ENCODE assay signal across 1 cellular context in the genomic region with DNA sequence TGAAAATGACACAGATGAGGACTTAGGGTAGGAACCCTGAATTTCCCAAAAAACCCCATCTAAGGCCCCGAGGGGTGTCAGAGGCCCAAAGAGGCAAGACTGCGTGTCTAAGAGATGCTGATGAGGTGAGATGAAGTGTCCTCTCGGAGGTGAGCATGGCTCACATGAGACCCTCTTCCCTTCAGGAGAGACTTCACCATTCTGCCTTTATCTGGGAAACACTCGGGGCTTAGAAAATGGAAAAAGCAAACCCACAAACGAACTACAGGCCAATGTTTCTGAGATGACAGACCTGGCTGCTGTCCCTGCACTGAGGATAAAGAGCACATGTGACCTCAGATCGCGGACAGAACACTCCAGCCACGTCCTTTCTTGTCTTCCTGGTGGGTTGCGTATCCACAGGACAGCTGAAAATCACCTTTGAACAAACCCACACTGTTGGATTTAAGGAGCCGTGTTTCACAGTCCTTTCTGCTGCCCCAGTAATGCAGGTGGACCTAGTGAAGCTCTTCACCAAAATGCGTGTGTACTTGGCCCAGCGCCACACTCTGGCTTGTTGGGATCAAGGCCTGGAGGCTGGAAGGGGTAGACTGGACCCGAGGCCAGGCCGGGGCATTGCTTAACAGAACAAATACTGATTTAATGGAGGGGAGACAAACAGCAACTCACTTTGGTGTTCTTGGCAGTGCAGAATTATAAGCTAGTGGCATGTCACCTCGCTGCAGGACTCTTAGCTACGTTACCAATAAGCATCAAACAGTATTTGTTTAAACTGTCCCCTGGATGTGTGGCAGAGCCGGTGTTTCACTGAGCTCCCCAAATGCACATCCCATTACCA.
TF ChIP-seq lines count a peak whose summit lies in the region.
"Not testable (repeated sequence)": the region's sequence is repeated elsewhere in the genome, so short reads cannot be mapped to it uniquely, and the experiment has no call there.

No MANE protein-coding gene starts in this region.

TF ChIP-seq in HepG2, 621 proteins besides CTCF, POLR2A, EP300 and RAD21 (continued from another document and continues in another):
- peak; percentile 68; the same call in 1 of the 2 replicates for TF ChIP-seq NKX3-1 (CRISPR knock-in tag; IDR thresholded peaks at IDR 0.05)
- 0 out of 2 replicates have a peak, but pooled peaks have one; percentile 36 for TF ChIP-seq HOXA9 (CRISPR knock-in tag; IDR thresholded peaks at IDR 0.05; ENCODE audit: borderline replicate concordance)
- TF ChIP-seq NR1H2 (CRISPR knock-in tag; IDR thresholded peaks at IDR 0.05; ENCODE audit: borderline replicate concordance, low read depth) = 0 out of 2 replicates have a peak, but pooled peaks have one; percentile 21
- TF ChIP-seq, protein P1, sequence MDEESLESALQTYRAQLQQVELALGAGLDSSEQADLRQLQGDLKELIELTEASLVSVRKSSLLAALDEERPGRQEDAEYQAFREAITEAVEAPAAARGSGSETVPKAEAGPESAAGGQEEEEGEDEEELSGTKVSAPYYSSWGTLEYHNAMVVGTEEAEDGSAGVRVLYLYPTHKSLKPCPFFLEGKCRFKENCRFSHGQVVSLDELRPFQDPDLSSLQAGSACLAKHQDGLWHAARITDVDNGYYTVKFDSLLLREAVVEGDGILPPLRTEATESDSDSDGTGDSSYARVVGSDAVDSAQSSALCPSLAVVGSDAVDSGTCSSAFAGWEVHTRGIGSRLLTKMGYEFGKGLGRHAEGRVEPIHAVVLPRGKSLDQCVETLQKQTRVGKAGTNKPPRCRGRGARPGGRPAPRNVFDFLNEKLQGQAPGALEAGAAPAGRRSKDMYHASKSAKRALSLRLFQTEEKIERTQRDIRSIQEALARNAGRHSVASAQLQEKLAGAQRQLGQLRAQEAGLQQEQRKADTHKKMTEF (CRISPR knock-in tag; IDR thresholded peaks at IDR 0.05) = peak; percentile 20; the same call in 1 of the 2 replicates
- peak; percentile 65 for TF ChIP-seq PHF21A (CRISPR knock-in tag; IDR thresholded peaks at IDR 0.05)
- TF ChIP-seq ZNF841 (CRISPR knock-in tag; IDR thresholded peaks at IDR 0.05; ENCODE audit: borderline replicate concordance) = peak; percentile 21; the same call in 1 of the 2 replicates
- TF ChIP-seq, protein P2, sequence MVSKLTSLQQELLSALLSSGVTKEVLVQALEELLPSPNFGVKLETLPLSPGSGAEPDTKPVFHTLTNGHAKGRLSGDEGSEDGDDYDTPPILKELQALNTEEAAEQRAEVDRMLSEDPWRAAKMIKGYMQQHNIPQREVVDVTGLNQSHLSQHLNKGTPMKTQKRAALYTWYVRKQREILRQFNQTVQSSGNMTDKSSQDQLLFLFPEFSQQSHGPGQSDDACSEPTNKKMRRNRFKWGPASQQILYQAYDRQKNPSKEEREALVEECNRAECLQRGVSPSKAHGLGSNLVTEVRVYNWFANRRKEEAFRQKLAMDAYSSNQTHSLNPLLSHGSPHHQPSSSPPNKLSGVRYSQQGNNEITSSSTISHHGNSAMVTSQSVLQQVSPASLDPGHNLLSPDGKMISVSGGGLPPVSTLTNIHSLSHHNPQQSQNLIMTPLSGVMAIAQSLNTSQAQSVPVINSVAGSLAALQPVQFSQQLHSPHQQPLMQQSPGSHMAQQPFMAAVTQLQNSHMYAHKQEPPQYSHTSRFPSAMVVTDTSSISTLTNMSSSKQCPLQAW (CRISPR knock-in tag; IDR thresholded peaks at IDR 0.05) = peak; percentile 54; the same call in 1 of the 2 replicates
- peak; percentile 51; the same call in 1 of the 2 replicates for TF ChIP-seq MIER2 (CRISPR knock-in tag; IDR thresholded peaks at IDR 0.05)
- TF ChIP-seq BORCS8-MEF2B (CRISPR knock-in tag; IDR thresholded peaks at IDR 0.05) = 0 out of 2 replicates have a peak, but pooled peaks have one; percentile 19
- peak; percentile 76; the same call in 1 of the 2 replicates for TF ChIP-seq SALL2 (CRISPR knock-in tag; IDR thresholded peaks at IDR 0.05)
- TF ChIP-seq POLR2AphosphoS5 (IDR thresholded peaks at IDR 0.05; ENCODE audit: low read depth, low read length) = peak; percentile 70
- TF ChIP-seq, protein P3, sequence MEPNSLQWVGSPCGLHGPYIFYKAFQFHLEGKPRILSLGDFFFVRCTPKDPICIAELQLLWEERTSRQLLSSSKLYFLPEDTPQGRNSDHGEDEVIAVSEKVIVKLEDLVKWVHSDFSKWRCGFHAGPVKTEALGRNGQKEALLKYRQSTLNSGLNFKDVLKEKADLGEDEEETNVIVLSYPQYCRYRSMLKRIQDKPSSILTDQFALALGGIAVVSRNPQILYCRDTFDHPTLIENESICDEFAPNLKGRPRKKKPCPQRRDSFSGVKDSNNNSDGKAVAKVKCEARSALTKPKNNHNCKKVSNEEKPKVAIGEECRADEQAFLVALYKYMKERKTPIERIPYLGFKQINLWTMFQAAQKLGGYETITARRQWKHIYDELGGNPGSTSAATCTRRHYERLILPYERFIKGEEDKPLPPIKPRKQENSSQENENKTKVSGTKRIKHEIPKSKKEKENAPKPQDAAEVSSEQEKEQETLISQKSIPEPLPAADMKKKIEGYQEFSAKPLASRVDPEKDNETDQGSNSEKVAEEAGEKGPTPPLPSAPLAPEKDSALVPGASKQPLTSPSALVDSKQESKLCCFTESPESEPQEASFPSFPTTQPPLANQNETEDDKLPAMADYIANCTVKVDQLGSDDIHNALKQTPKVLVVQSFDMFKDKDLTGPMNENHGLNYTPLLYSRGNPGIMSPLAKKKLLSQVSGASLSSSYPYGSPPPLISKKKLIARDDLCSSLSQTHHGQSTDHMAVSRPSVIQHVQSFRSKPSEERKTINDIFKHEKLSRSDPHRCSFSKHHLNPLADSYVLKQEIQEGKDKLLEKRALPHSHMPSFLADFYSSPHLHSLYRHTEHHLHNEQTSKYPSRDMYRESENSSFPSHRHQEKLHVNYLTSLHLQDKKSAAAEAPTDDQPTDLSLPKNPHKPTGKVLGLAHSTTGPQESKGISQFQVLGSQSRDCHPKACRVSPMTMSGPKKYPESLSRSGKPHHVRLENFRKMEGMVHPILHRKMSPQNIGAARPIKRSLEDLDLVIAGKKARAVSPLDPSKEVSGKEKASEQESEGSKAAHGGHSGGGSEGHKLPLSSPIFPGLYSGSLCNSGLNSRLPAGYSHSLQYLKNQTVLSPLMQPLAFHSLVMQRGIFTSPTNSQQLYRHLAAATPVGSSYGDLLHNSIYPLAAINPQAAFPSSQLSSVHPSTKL (CRISPR knock-in tag; IDR thresholded peaks at IDR 0.05) = peak; percentile 74
- TF ChIP-seq, protein P4, sequence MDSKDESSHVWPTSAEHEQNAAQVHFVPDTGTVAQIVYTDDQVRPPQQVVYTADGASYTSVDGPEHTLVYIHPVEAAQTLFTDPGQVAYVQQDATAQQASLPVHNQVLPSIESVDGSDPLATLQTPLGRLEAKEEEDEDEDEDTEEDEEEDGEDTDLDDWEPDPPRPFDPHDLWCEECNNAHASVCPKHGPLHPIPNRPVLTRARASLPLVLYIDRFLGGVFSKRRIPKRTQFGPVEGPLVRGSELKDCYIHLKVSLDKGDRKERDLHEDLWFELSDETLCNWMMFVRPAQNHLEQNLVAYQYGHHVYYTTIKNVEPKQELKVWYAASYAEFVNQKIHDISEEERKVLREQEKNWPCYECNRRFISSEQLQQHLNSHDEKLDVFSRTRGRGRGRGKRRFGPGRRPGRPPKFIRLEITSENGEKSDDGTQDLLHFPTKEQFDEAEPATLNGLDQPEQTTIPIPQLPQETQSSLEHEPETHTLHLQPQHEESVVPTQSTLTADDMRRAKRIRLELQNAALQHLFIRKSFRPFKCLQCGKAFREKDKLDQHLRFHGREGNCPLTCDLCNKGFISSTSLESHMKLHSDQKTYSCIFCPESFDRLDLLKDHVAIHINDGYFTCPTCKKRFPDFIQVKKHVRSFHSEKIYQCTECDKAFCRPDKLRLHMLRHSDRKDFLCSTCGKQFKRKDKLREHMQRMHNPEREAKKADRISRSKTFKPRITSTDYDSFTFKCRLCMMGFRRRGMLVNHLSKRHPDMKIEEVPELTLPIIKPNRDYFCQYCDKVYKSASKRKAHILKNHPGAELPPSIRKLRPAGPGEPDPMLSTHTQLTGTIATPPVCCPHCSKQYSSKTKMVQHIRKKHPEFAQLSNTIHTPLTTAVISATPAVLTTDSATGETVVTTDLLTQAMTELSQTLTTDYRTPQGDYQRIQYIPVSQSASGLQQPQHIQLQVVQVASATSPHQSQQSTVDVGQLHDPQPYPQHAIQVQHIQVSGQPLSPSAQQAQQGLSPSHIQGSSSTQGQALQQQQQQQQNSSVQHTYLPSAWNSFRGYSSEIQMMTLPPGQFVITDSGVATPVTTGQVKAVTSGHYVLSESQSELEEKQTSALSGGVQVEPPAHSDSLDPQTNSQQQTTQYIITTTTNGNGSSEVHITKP (CRISPR knock-in tag; IDR thresholded peaks at IDR 0.05; ENCODE audit: low read depth) = peak; percentile 45; the same call in 1 of the 2 replicates
- peak; percentile 78 for TF ChIP-seq ZNF331 (CRISPR knock-in tag; IDR thresholded peaks at IDR 0.05)
- peak; percentile 54 for TF ChIP-seq SAP130 (CRISPR knock-in tag; IDR thresholded peaks at IDR 0.05; ENCODE audit: low read depth)
- peak; percentile 76 for TF ChIP-seq FOXJ3 (CRISPR knock-in tag; IDR thresholded peaks at IDR 0.05; ENCODE audit: borderline replicate concordance)
- TF ChIP-seq SALL1 (CRISPR knock-in tag; IDR thresholded peaks at IDR 0.05) = peak; percentile 93
- TF ChIP-seq ASH2L (IDR thresholded peaks at IDR 0.05; ENCODE audit: insufficient read length, low read depth, low read length) = peak; percentile 80
- peak; percentile 82; the same call in 1 of the 2 replicates for TF ChIP-seq ERF (CRISPR knock-in tag; IDR thresholded peaks at IDR 0.05)
- peak; percentile 92 for TF ChIP-seq HOXA3 (CRISPR knock-in tag; IDR thresholded peaks at IDR 0.05)
- TF ChIP-seq MIXL1 (CRISPR knock-in tag; IDR thresholded peaks at IDR 0.05) = peak; percentile 83
- TF ChIP-seq, protein P5, sequence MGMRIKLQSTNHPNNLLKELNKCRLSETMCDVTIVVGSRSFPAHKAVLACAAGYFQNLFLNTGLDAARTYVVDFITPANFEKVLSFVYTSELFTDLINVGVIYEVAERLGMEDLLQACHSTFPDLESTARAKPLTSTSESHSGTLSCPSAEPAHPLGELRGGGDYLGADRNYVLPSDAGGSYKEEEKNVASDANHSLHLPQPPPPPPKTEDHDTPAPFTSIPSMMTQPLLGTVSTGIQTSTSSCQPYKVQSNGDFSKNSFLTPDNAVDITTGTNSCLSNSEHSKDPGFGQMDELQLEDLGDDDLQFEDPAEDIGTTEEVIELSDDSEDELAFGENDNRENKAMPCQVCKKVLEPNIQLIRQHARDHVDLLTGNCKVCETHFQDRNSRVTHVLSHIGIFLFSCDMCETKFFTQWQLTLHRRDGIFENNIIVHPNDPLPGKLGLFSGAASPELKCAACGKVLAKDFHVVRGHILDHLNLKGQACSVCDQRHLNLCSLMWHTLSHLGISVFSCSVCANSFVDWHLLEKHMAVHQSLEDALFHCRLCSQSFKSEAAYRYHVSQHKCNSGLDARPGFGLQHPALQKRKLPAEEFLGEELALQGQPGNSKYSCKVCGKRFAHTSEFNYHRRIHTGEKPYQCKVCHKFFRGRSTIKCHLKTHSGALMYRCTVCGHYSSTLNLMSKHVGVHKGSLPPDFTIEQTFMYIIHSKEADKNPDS (CRISPR knock-in tag; IDR thresholded peaks at IDR 0.05) = 0 out of 2 replicates have a peak, but pooled peaks have one; percentile 24
- not testable (repeated sequence) for TF ChIP-seq ATF7, FOXA1 (IDR thresholded peaks at IDR 0.05)
- peak; percentile 59; the same call in 1 of the 2 replicates for TF ChIP-seq ATF7 (CRISPR knock-in tag; IDR thresholded peaks at IDR 0.05)
- TF ChIP-seq GATAD2A (CRISPR knock-in tag; IDR thresholded peaks at IDR 0.05) = peak; percentile 80
- TF ChIP-seq ZNF160 (CRISPR knock-in tag; IDR thresholded peaks at IDR 0.05) = 0 out of 2 replicates have a peak, but pooled peaks have one; percentile 66
- TF ChIP-seq GATAD1 (CRISPR knock-in tag; IDR thresholded peaks at IDR 0.05) = peak; percentile 51; the same call in 1 of the 2 replicates
- TF ChIP-seq ZSCAN9 (CRISPR knock-in tag; IDR thresholded peaks at IDR 0.05; ENCODE audit: borderline replicate concordance) = peak; percentile 50; the same call in 1 of the 2 replicates
- TF ChIP-seq, protein P6, sequence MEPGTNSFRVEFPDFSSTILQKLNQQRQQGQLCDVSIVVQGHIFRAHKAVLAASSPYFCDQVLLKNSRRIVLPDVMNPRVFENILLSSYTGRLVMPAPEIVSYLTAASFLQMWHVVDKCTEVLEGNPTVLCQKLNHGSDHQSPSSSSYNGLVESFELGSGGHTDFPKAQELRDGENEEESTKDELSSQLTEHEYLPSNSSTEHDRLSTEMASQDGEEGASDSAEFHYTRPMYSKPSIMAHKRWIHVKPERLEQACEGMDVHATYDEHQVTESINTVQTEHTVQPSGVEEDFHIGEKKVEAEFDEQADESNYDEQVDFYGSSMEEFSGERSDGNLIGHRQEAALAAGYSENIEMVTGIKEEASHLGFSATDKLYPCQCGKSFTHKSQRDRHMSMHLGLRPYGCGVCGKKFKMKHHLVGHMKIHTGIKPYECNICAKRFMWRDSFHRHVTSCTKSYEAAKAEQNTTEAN (CRISPR knock-in tag; conservative IDR thresholded peaks at IDR 0.05) = peak; percentile 94
- TF ChIP-seq MYC (CRISPR knock-in tag; IDR thresholded peaks at IDR 0.05; ENCODE audit: borderline replicate concordance) = peak; percentile 78
- peak; percentile 90 for TF ChIP-seq FOXA1 (CRISPR knock-in tag; IDR thresholded peaks at IDR 0.05)
- TF ChIP-seq, protein P7, sequence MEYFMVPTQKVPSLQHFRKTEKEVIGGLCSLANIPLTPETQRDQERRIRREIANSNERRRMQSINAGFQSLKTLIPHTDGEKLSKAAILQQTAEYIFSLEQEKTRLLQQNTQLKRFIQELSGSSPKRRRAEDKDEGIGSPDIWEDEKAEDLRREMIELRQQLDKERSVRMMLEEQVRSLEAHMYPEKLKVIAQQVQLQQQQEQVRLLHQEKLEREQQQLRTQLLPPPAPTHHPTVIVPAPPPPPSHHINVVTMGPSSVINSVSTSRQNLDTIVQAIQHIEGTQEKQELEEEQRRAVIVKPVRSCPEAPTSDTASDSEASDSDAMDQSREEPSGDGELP (IDR thresholded peaks at IDR 0.05; ENCODE audit: borderline replicate concordance, low read depth) = peak; percentile 48; the same call in 1 of the 2 replicates
- TF ChIP-seq TBX2 (CRISPR knock-in tag; IDR thresholded peaks at IDR 0.05; ENCODE audit: borderline replicate concordance) = peak; percentile 88
- TF ChIP-seq KLF6 (CRISPR knock-in tag; IDR thresholded peaks at IDR 0.05) = 0 out of 2 replicates have a peak, but pooled peaks have one; percentile 42
- TF ChIP-seq TCF7 (IDR thresholded peaks at IDR 0.05; ENCODE audit: low read depth) = peak; percentile 55; the same call in 1 of the 2 replicates
- peak; percentile 75 for TF ChIP-seq RBFOX2 (IDR thresholded peaks at IDR 0.05; ENCODE audit: low read depth, low read length)
- TF ChIP-seq, protein P8, sequence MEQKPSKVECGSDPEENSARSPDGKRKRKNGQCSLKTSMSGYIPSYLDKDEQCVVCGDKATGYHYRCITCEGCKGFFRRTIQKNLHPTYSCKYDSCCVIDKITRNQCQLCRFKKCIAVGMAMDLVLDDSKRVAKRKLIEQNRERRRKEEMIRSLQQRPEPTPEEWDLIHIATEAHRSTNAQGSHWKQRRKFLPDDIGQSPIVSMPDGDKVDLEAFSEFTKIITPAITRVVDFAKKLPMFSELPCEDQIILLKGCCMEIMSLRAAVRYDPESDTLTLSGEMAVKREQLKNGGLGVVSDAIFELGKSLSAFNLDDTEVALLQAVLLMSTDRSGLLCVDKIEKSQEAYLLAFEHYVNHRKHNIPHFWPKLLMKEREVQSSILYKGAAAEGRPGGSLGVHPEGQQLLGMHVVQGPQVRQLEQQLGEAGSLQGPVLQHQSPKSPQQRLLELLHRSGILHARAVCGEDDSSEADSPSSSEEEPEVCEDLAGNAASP (CRISPR knock-in tag; IDR thresholded peaks at IDR 0.05; ENCODE audit: borderline replicate concordance) = peak; percentile 91
- TF ChIP-seq, protein P9, sequence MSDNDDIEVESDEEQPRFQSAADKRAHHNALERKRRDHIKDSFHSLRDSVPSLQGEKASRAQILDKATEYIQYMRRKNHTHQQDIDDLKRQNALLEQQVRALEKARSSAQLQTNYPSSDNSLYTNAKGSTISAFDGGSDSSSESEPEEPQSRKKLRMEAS (IDR thresholded peaks at IDR 0.05) = 0 out of 2 replicates have a peak, but pooled peaks have one; percentile 38
- TF ChIP-seq ZC3H13 (CRISPR knock-in tag; IDR thresholded peaks at IDR 0.05) = 0 out of 2 replicates have a peak, but pooled peaks have one; percentile 71
